ENCODE assay signal across 8 cellular contexts in the genomic region with DNA sequence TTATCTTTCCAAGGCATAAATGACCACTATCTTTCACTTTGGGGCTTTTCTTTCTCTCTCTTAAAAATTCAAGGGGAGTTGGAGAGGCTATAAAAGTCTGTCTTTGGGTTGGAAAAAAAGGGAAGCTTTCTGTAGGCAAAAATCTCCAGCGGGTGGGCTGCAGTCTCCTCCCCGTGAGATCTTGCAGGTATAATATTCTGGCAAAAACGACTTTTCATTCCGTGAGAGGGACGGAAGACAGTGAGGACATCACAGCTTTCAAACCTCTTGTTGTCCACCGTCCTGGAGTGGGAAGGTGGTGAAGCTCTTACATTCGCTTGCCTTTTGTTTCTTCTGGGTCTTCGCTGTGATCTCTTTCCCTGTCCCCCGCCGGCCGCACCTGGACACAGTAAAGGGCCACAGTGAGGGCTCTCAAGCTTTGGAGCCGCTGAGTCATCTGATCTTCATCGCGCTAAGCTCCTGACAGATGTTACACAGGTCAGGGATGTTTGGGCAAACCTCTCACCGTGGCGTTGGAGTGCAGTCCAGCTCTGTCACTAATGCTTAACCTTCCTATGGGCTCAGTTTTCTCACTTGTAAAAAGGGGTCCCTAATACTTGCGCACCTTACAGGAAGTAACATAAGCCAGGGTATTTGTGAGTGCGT.
DNase-seq lines count a peak whose midpoint lies in the region; ATAC-seq and TF ChIP-seq lines count a peak whose summit lies in the region.

No MANE protein-coding gene starts in this region.

- intact Hi-C loops in tibial artery (cut with DNase I; ENCODE audit: low total_unique reads) = no loop called here

- H3K27me3 ChIP-seq in layer of hippocampus (ENCODE audit: control insufficient read depth, insufficient read depth, low read length) = no peaks in the 10 kb centered on the region
- H3K27me3 ChIP-seq in tibial artery = no peaks in the 10 kb centered on the region

- H3K4me3 ChIP-seq in tibial artery = peak overlapping the region; percentile 52 to 63

- peaks cover 0 to 14% (median 5%) of the 10 kb centered on the region in 4 donors for H3K4me1 ChIP-seq in tibial artery

- ATAC-seq in GM18502 (IDR thresholded peaks at IDR 0.05; ENCODE audit: poor library complexity, unreplicated experiment) (no peak), HG03457 (IDR thresholded peaks at IDR 0.05; ENCODE audit: unreplicated experiment) (no peak)

- DNase-seq in activated CD8-positive, alpha-beta memory T cell treated with anti-CD3 and anti-CD28 coated beads for 24 hours = peak; percentile 59
- DNase-seq in activated CD8-positive, alpha-beta memory T cell treated with anti-CD3 and anti-CD28 coated beads, Interleukin-2, amount 50 U/mL, for 4 hours = no peak
- DNase-seq in amniotic epithelial cell (ENCODE audit: low read depth) (peak; percentile 11), tibial artery (no peak), C1 segment of cervical spinal cord (lab: John Stamatoyannopoulos, UW) (no peak)

- no peaks in the 10 kb centered on the region for H3K9me3 ChIP-seq in tibial artery

- H3K36me3 ChIP-seq in tibial artery = no peaks in the 10 kb centered on the region

- no peak for TF ChIP-seq CTCF in tibial artery (IDR thresholded peaks at IDR 0.05)

- H3K27ac ChIP-seq in layer of hippocampus (ENCODE audit: low read depth, low read length) = peak overlapping the region; percentile 1
- no peak overlapping the region for H3K27ac ChIP-seq in tibial artery

Comparison
In these comparisons a context has a peak if more than half of its experiments do, and no peak if none do; other contexts are left out.
1. DNase-seq: peak in activated CD8-positive, alpha-beta memory T cell treated with anti-CD3 and anti-CD28 coated beads for 24 hours (single experiment) and amniotic epithelial cell (single experiment); none in activated CD8-positive, alpha-beta memory T cell treated with anti-CD3 and anti-CD28 coated beads, Interleukin-2, amount 50 U/mL, for 4 hours (single experiment), tibial artery (0 of 2) and C1 segment of cervical spinal cord (0 of 14).